Comparison of ENCODE assay signal across 15 cellular contexts in the genomic region with DNA sequence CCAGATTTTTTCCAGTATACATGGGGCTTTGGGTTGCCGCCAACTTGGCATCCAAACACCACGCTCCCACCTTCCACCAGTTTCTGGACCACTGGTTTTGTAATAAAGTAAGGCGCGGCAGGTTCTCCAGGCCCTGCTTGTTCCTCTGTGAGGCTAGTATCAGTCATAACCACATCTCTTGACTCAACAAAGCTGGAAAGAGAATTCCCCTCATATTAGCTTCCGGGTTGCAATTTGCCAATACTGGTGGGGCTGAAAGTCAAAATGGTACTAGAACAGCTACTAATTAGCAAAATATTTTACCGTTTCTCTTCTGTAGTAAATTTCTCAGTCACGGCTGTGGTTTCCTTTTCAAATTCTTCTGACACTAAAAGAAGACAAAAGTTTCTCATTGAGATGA. TPM values are rescaled to one million over a fixed set of nuclear protein-coding genes. Genes with fewer than 3 reads are reported as not detected.
DNase-seq lines count a peak whose midpoint lies in the region; ATAC-seq and TF ChIP-seq lines count a peak whose summit lies in the region.
"Had no signal": no experiment of that assay in that cellular context is flagged by ENCODE, and none has a peak within 500 bp of the region (broad histone marks: within the 10 kb centered on the region; RNA-seq: fewer than 3 reads in every experiment).

No MANE protein-coding gene starts in this region.

- TF ChIP-seq CTCF in GM12865 (IDR thresholded peaks at IDR 0.05; ENCODE audit: insufficient read depth, low read depth, low read length, missing control alignments) = no peak
- TF ChIP-seq CTCF in OCI-LY3 (IDR thresholded peaks at IDR 0.05; ENCODE audit: low read depth, low read length) = no peak

- peak overlapping the region; percentile 51 for H3K27ac ChIP-seq in OCI-LY3 (ENCODE audit: low read length)
- H3K27ac ChIP-seq: RWPE1 had no signal

- H3K36me3 ChIP-seq in OCI-LY3 (replicated peaks; ENCODE audit: low read depth, low read length) = peaks cover 3% of the 10 kb centered on the region

- H3K4me3 ChIP-seq in GM12865 (ENCODE audit: low read depth, low read length) (no peak overlapping the region), OCI-LY3 (ENCODE audit: low read length) (peak overlapping the region; percentile 30; the same call in 1 of the 2 replicates)
- H3K4me3 ChIP-seq: GM23338 had no signal

- in situ Hi-C loops in G401 (cut with HindIII; ENCODE audit: low sequenced_read_pairs) = no loop called here

- H3K4me2 ChIP-seq in OCI-LY3 (ENCODE audit: low read length) = peak overlapping the region; percentile 50
- H3K4me2 ChIP-seq: GM23338 had no signal

- peaks cover 13% of the 10 kb centered on the region for H3K4me1 ChIP-seq in OCI-LY3 (ENCODE audit: low read length)

- DNase-seq in GM12865 (ENCODE audit: low read depth) (peak; percentile 50), G401 (ENCODE audit: low spot score) (no peak), NK-92 (lab: John Stamatoyannopoulos, UW; ENCODE audit: unreplicated experiment) (no peak), DMS53 treated with DMSO at 0.1 percent for 48 hours (lab: John Stamatoyannopoulos, UW; ENCODE audit: unreplicated experiment) (no peak)
- DNase-seq: C1 segment of cervical spinal cord, NCI-H1436 treated with DMSO at 0.1 percent for 48 hours, NCI-H2081, NCI-H510A treated with DMSO at 0.1 percent for 48 hours, T-cell had no signal

- H3K79me2 ChIP-seq in OCI-LY3 (ENCODE audit: low read length) = no peaks in the 10 kb centered on the region

- peak overlapping the region; percentile 40; the same call in 1 of the 2 replicates for H2AFZ ChIP-seq in OCI-LY3 (ENCODE audit: low read depth, low read length)
- H2AFZ ChIP-seq: GM23338 had no signal

- H3K27me3 ChIP-seq in OCI-LY3 (ENCODE audit: low read depth, low read length) = no peaks in the 10 kb centered on the region

- ATAC-seq in GM19351 (IDR thresholded peaks at IDR 0.05; ENCODE audit: unreplicated experiment) (peak; percentile 58), HG02885 (IDR thresholded peaks at IDR 0.05; ENCODE audit: poor library complexity, unreplicated experiment) (peak; percentile 74), GM21447 (IDR thresholded peaks at IDR 0.05; ENCODE audit: unreplicated experiment) (no peak)
- ATAC-seq: GM23338, T-cell had no signal

- H3K9ac ChIP-seq in OCI-LY3 (ENCODE audit: low read length) = no peak overlapping the region

- no peaks in the 10 kb centered on the region for H3K9me3 ChIP-seq in OCI-LY3 (ENCODE audit: insufficient read depth, low read length)

- no peaks in the 10 kb centered on the region for H4K20me1 ChIP-seq in OCI-LY3 (ENCODE audit: insufficient read depth, low read length)

RNA-seq across cellular contexts. Expression of a gene that starts 25.0 kb away (rescaled TPM):
- total RNA-seq in G401 (2014; rRNA removed; shearing (Covaris generic)) = 0.74 and 0.88 TPM in 2 replicates
